In genomic region chr11:78231962-78232459, GRCh38 we compare ENCODE assay signal across 1 cellular context.
TF ChIP-seq lines count a peak whose summit lies in the region.

No MANE protein-coding gene starts in this region.

TF ChIP-seq in GM12878, 131 proteins besides CTCF, POLR2A, EP300 and RAD21 (continued from another document):
- TF ChIP-seq ZBTB33 (IDR thresholded peaks at IDR 0.05) (no peak), SREBF2 (IDR thresholded peaks at IDR 0.05; ENCODE audit: low read length) (no peak), STAT1 (conservative IDR thresholded peaks at IDR 0.05) (no peak), E2F4 (IDR thresholded peaks at IDR 0.05; ENCODE audit: low read depth, low read length) (no peak), ZSCAN29 (IDR thresholded peaks at IDR 0.05) (no peak), NFIC (IDR thresholded peaks at IDR 0.05; ENCODE audit: low read depth, low read length) (peak; percentile 45; the same call in 1 of the 2 replicates), PBX3 (IDR thresholded peaks at IDR 0.05; ENCODE audit: insufficient replicate concordance, low read depth, low read length) (no peak), CEBPZ (IDR thresholded peaks at IDR 0.05; ENCODE audit: low read depth, low read length) (no peak), KDM1A (IDR thresholded peaks at IDR 0.05; ENCODE audit: borderline replicate concordance) (no peak), CBX5 (IDR thresholded peaks at IDR 0.05; ENCODE audit: low read depth) (no peak), RBBP5 (conservative IDR thresholded peaks at IDR 0.05) (no peak), TBL1XR1 (IDR thresholded peaks at IDR 0.05; ENCODE audit: low read depth, low read length) (no peak), KAT2A (conservative IDR thresholded peaks at IDR 0.05; ENCODE audit: control insufficient read depth, low read depth, low read length) (no peak), ZNF24 (IDR thresholded peaks at IDR 0.05) (no peak)
